ENCODE assay signal across 22 cellular contexts in the genomic region with DNA sequence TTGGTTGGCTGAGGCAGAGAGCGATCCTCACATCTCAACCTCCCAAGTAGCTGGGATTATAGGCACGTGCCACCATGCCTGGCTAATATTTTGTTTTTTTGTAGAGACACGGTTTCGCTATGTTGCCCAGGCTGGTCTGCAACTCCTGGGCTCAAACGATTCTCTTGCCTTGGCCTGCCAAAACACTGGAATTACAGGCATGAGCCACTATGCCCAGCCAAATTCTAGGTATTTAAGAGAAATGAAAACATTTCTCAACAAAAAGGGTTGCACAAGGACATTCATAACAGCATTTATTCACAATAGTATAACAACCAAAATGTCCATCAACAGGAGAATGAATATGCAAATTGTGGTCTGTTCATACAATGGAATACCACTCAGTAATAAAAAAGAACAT. TPM values are rescaled to one million over a fixed set of nuclear protein-coding genes. Genes with fewer than 3 reads are reported as not detected.
"Had no signal": no experiment of that assay in that cellular context is flagged by ENCODE, and none has a peak within 500 bp of the region (broad histone marks: within the 10 kb centered on the region; RNA-seq: fewer than 3 reads in every experiment).

No MANE protein-coding gene starts in this region.

- H3K9me3 ChIP-seq: gastrocnemius medialis, heart left ventricle, left ventricle myocardium inferior, upper lobe of right lung had no signal

- H3K27ac ChIP-seq: brain microvascular endothelial cell, dorsolateral prefrontal cortex, gastrocnemius medialis, heart left ventricle, left ventricle myocardium inferior, upper lobe of right lung had no signal

- H3K4me1 ChIP-seq: upper lobe of right lung had no signal

- DNase-seq: activated CD4-positive, alpha-beta T cell treated with anti-CD3 and anti-CD28 coated beads for 36 hours; activated CD4-positive, alpha-beta T cell treated with anti-CD3 and anti-CD28 coated beads, Interleukin-2, amount 50 U/mL, for 48 hours; activated naive CD8-positive, alpha-beta T cell treated with anti-CD3 and anti-CD28 coated beads for 36 hours; activated T-cell treated with anti-CD3 and anti-CD28 coated beads for 4 hours; brain microvascular endothelial cell; central memory CD4-positive, alpha-beta T cell; dorsolateral prefrontal cortex; gastrocnemius medialis; heart left ventricle; left ventricle myocardium inferior; mammary epithelial cell; occipital lobe; retina; stimulated activated CD4-positive, alpha-beta T cell treated with anti-CD3 and anti-CD28 coated beads, Interleukin-1b, Interleukin-23, amount 100 ng/mL, for 48 hours; stimulated activated naive CD8-positive, alpha-beta T cell treated with anti-CD3 and anti-CD28 coated beads, Interleukin-15, Interleukin-2, amounts not matched to agents 100 U/mL and 50 U/mL, for 24 hours; upper lobe of right lung had no signal

- H3K27me3 ChIP-seq: brain microvascular endothelial cell, dorsolateral prefrontal cortex, gastrocnemius medialis, heart left ventricle, upper lobe of right lung had no signal

- ATAC-seq: activated CD4-positive, alpha-beta T cell treated with anti-CD3 and anti-CD28 coated beads for 36 hours; gastrocnemius medialis; heart left ventricle; stimulated activated naive CD8-positive, alpha-beta T cell treated with anti-CD3 and anti-CD28 coated beads, Interleukin-15, Interleukin-2, amounts not matched to agents 100 U/mL and 50 U/mL, for 24 hours; upper lobe of right lung; WTC11 had no signal

- H3K4me3 ChIP-seq: dorsolateral prefrontal cortex, gastrocnemius medialis, heart left ventricle, left ventricle myocardium inferior, upper lobe of right lung had no signal

RNA-seq across cellular contexts. Expression of gene DNAJB7, which starts 57.5 kb away (rescaled TPM):
- total RNA-seq: activated CD4-positive, alpha-beta T cell treated with anti-CD3 and anti-CD28 coated beads for 36 hours; activated naive CD8-positive, alpha-beta T cell treated with anti-CD3 and anti-CD28 coated beads for 36 hours; activated T-helper 1 cell treated with anti-CD3 and anti-CD28 coated beads, Interleukin-12 subunit alpha, Interleukin-12 subunit beta, Interleukin-2, Interleukin-4 antibody, amounts not matched to agents 30 ng/mL and 10 ng/mL and 1 ng/mL, durations not matched to agents 14 hours and 24 hours and 36 hours; dorsolateral prefrontal cortex; fibroblast of lung; gastrocnemius medialis; heart left ventricle; kidney epithelial cell; left ventricle myocardium inferior; mammary epithelial cell; myocyte; occipital lobe; posterior vena cava; upper lobe of right lung; WTC11 had no signal
